In genomic region chr1:95048332-95048731, GRCh38 we compare ENCODE assay signal across 33 cellular contexts.
"Had no signal": no experiment of that assay in that cellular context is flagged by ENCODE, and none has a peak within 500 bp of the region (broad histone marks: within the 10 kb centered on the region; RNA-seq: fewer than 3 reads in every experiment).

No MANE protein-coding gene starts in this region.

- H3K36me3 ChIP-seq: cardiac muscle cell, Peyer's patch, SJSA1, WERI-Rb-1 had no signal

- ATAC-seq: activated CD8-positive, alpha-beta memory T cell treated with anti-CD3 and anti-CD28 coated beads, Interleukin-2, amount 10 ng/mL, durations not matched to agents 7 days and 5 days; activated naive CD8-positive, alpha-beta T cell treated with anti-CD3 and anti-CD28 coated beads, Interleukin-2, amount 50 U/mL, for 24 hours; PC-3; SK-N-SH treated with all-trans-retinoic acid at 6 μM for 48 hours; T-cell; T-helper 17 cell had no signal

- H3K9me3 ChIP-seq: Peyer's patch, SJSA1 had no signal

- H3K27ac ChIP-seq: cardiac muscle cell, Peyer's patch, SJSA1, WERI-Rb-1 had no signal

- H3K4me1 ChIP-seq: Peyer's patch had no signal

- H3K27me3 ChIP-seq: cardiac muscle cell, Peyer's patch, SJSA1 had no signal

- DNase-seq: activated CD4-positive, alpha-beta memory T cell treated with anti-CD3 and anti-CD28 coated beads, Interleukin-2, amount 10 ng/mL, durations not matched to agents 7 days and 5 days; activated CD4-positive, alpha-beta T cell treated with anti-CD3 and anti-CD28 coated beads for 1 hour; activated CD4-positive, alpha-beta T cell treated with anti-CD3 and anti-CD28 coated beads for 48 hours; activated CD4-positive, CD25-positive, alpha-beta regulatory T cell; activated CD8-positive, alpha-beta memory T cell treated with anti-CD3 and anti-CD28 coated beads for 24 hours; activated CD8-positive, alpha-beta memory T cell treated with anti-CD3 and anti-CD28 coated beads, Interleukin-2, amount 10 ng/mL, durations not matched to agents 7 days and 5 days; activated CD8-positive, alpha-beta memory T cell treated with anti-CD3 and anti-CD28 coated beads, Interleukin-2, amount 50 U/mL, for 48 hours; activated effector memory CD4-positive, alpha-beta T cell treated with Interleukin-2 at 50 U/mL for 16 hours; activated naive CD4-positive, alpha-beta T cell treated with anti-CD3 and anti-CD28 coated beads, Interleukin-2, amount 10 ng/mL, durations not matched to agents 7 days and 5 days; activated naive CD8-positive, alpha-beta T cell treated with anti-CD3 and anti-CD28 coated beads, Interleukin-2, amount 50 U/mL, for 24 hours; activated T-cell treated with anti-CD3 and anti-CD28 coated beads, Interleukin-2, amount 50 U/mL, for 48 hours; amniotic stem cell; aorta; NCI-H1417; NCI-H146; NCI-H187; NCI-H2029 treated with DMSO at 0.1 percent for 48 hours; NCI-H2107; NCI-H2171; NCI-H510A; NCI-H526; NCI-H748 treated with DMSO at 0.1 percent for 48 hours; NK-92 treated with Interleukin-12 subunit alpha and Interleukin-12 subunit beta, amount 100 ng/mL, for 24 hours; PC-3; Peyer's patch; RPMI8226; SHP77 treated with DMSO at 0.1 percent for 48 hours; T-cell; T-helper 17 cell; WERI-Rb-1 had no signal

- H3K4me3 ChIP-seq: cardiac muscle cell, Peyer's patch, SJSA1 had no signal
